Comparison of ENCODE assay signal across 16 cellular contexts in the genomic region with DNA sequence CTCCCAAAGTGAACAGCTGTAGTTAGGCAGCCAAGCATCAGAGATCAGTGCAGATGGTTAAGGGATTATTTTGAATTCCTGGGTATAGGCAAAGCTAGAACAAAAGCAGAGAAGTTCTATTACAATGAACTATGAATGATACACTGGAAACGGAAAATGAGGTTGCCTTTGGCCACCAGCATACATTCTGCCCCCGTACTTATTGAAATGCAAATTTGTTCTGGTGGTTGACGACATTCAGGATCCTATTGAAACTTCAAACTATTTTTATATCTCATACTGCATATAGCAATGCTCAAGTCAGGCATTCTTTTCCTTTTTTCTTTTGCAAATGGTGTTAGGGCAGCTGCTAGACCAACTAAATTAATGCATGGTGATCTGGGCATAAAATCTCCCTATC.
DNase-seq lines count a peak whose midpoint lies in the region; ATAC-seq and TF ChIP-seq lines count a peak whose summit lies in the region.
"Had no signal": no experiment of that assay in that cellular context is flagged by ENCODE, and none has a peak within 500 bp of the region (broad histone marks: within the 10 kb centered on the region; RNA-seq: fewer than 3 reads in every experiment).

No MANE protein-coding gene starts in this region.

- DNase-seq in GM23338 (ENCODE audit: low spot score) (no peak), NCI-H82 (lab: John Stamatoyannopoulos, UW) (peak; percentile 89), neural progenitor cell (ENCODE audit: low spot score) (no peak), MV-4-11 (lab: John Stamatoyannopoulos, UW) (no peak), glutamatergic neuron (no peak)
- DNase-seq: CD8-positive, alpha-beta T cell; DMS153; DMS79; GDM1; GM23248; H7 had no signal

- H2AFZ ChIP-seq in GM23338 (no peak overlapping the region), neural progenitor cell (replicated peaks) (no peak overlapping the region)
- H2AFZ ChIP-seq: GM23248 had no signal

- ATAC-seq in GM23338 (no peak), HG03135 (IDR thresholded peaks at IDR 0.05; ENCODE audit: unreplicated experiment) (no peak)
- ATAC-seq: CD8-positive, alpha-beta T cell; HepG2 had no signal

- H3K36me3 ChIP-seq in GM23338 (ENCODE audit: insufficient read depth) (no peaks in the 10 kb centered on the region), neural progenitor cell (no peaks in the 10 kb centered on the region)
- H3K36me3 ChIP-seq: BLaER1 treated with 17β-estradiol and CSF1 and Interleukin-3, amounts not matched to agents 10 nM and 100 nM had no signal

- H3K27me3 Mint-ChIP-seq in GM23338 (ENCODE audit: insufficient read depth, low read depth, poor library complexity) (no peaks in the 10 kb centered on the region), neural progenitor cell (ENCODE audit: insufficient read depth, low read depth) (no peaks in the 10 kb centered on the region), glutamatergic neuron (ENCODE audit: unreplicated experiment) (no peaks in the 10 kb centered on the region)

- H3K9me2 ChIP-seq in GM23338 (ENCODE audit: insufficient read depth) = no peaks in the 10 kb centered on the region

- H3K9me3 Mint-ChIP-seq in GM23338 = no peaks in the 10 kb centered on the region
- no peaks in the 10 kb centered on the region for H3K9me3 Mint-ChIP-seq in neural progenitor cell
- peaks cover 1% of the 10 kb centered on the region for H3K9me3 Mint-ChIP-seq in glutamatergic neuron (ENCODE audit: unreplicated experiment)
- H3K9me3 Mint-ChIP-seq: CD8-positive, alpha-beta T cell; IgD-negative memory B cell had no signal

- H3K27ac ChIP-seq in GM23338 (ENCODE audit: low read depth) (no peak overlapping the region), neural progenitor cell (no peak overlapping the region)
- H3K27ac ChIP-seq: BLaER1 treated with 17β-estradiol and CSF1 and Interleukin-3, amounts not matched to agents 10 nM and 100 nM; GM23248 had no signal

- H4K20me1 ChIP-seq in GM23338 (replicated peaks; ENCODE audit: insufficient read depth) (no peaks in the 10 kb centered on the region), neural progenitor cell (ENCODE audit: low read depth) (no peaks in the 10 kb centered on the region)
- H4K20me1 ChIP-seq: BLaER1 treated with 17β-estradiol and CSF1 and Interleukin-3, amounts not matched to agents 10 nM and 100 nM had no signal

- no peaks in the 10 kb centered on the region for H3K9me3 ChIP-seq in neural progenitor cell (ENCODE audit: low read depth)
- H3K9me3 ChIP-seq: BLaER1 treated with 17β-estradiol and CSF1 and Interleukin-3, amounts not matched to agents 10 nM and 100 nM had no signal

- H3K4me2 ChIP-seq in GM23338 (peak overlapping the region; percentile 61; the same call in 1 of the 2 replicates), neural progenitor cell (peak overlapping the region; percentile 62)
- H3K4me2 ChIP-seq: BLaER1 treated with 17β-estradiol and CSF1 and Interleukin-3, amounts not matched to agents 10 nM and 100 nM had no signal

- H3K4me3 Mint-ChIP-seq in GM23338 (no peak overlapping the region), neural progenitor cell (no peak overlapping the region), glutamatergic neuron (ENCODE audit: unreplicated experiment) (no peak overlapping the region)
- H3K4me3 Mint-ChIP-seq: B cell; CD8-positive, alpha-beta T cell; IgD-negative memory B cell had no signal

- no peaks in the 10 kb centered on the region for H3K79me2 ChIP-seq in GM23338 (replicated peaks; ENCODE audit: insufficient read depth)
- no peaks in the 10 kb centered on the region for H3K79me2 ChIP-seq in neural progenitor cell (ENCODE audit: low read depth)

- TF ChIP-seq CTCF in GM23338 (conservative IDR thresholded peaks at IDR 0.05; ENCODE audit: low read depth in 2 of 2) (no peak), neural progenitor cell (IDR thresholded peaks at IDR 0.05) (no peak), glutamatergic neuron (IDR thresholded peaks at IDR 0.05; ENCODE audit: partially characterized antibody, unreplicated experiment) (no peak)

- no peak overlapping the region for H3K27ac Mint-ChIP-seq in GM23338
- H3K27ac Mint-ChIP-seq in neural progenitor cell = no peak overlapping the region
- no peak overlapping the region for H3K27ac Mint-ChIP-seq in glutamatergic neuron (ENCODE audit: unreplicated experiment)
- H3K27ac Mint-ChIP-seq: B cell; CD8-positive, alpha-beta T cell; IgD-negative memory B cell had no signal

- H3K36me3 Mint-ChIP-seq in GM23338 (ENCODE audit: low read depth) = no peaks in the 10 kb centered on the region
- H3K36me3 Mint-ChIP-seq in neural progenitor cell = no peaks in the 10 kb centered on the region
- H3K36me3 Mint-ChIP-seq in glutamatergic neuron (ENCODE audit: unreplicated experiment) = no peaks in the 10 kb centered on the region
- H3K36me3 Mint-ChIP-seq: CD8-positive, alpha-beta T cell; IgD-negative memory B cell had no signal

- H3K4me1 Mint-ChIP-seq in GM23338 (peaks cover 42% of the 10 kb centered on the region), neural progenitor cell (peaks cover 25% of the 10 kb centered on the region), glutamatergic neuron (ENCODE audit: low read depth, unreplicated experiment) (peaks cover 18% of the 10 kb centered on the region)
- H3K4me1 Mint-ChIP-seq: B cell, IgD-negative memory B cell had no signal

- H3K4me3 ChIP-seq in GM23338 (no peak overlapping the region), neural progenitor cell (no peak overlapping the region)
- H3K4me3 ChIP-seq: BLaER1 treated with 17β-estradiol and CSF1 and Interleukin-3, amounts not matched to agents 10 nM and 100 nM; GM23248 had no signal

- H3K27me3 ChIP-seq in GM23338 (ENCODE audit: insufficient read depth) (no peaks in the 10 kb centered on the region), neural progenitor cell (no peaks in the 10 kb centered on the region)
- H3K27me3 ChIP-seq: BLaER1 treated with 17β-estradiol and CSF1 and Interleukin-3, amounts not matched to agents 10 nM and 100 nM had no signal

- peaks cover 45% of the 10 kb centered on the region for H3K4me1 ChIP-seq in GM23338 (ENCODE audit: insufficient read depth)
- peaks cover 28% of the 10 kb centered on the region for H3K4me1 ChIP-seq in neural progenitor cell

- H3K9ac ChIP-seq in neural progenitor cell = no peak overlapping the region
- H3K9ac ChIP-seq: BLaER1 treated with 17β-estradiol and CSF1 and Interleukin-3, amounts not matched to agents 10 nM and 100 nM; GM23248 had no signal

- no peaks in the 10 kb centered on the region for H3F3A ChIP-seq in GM23338 (replicated peaks; ENCODE audit: low read depth)
- peaks cover 24% of the 10 kb centered on the region for H3F3A ChIP-seq in neural progenitor cell (ENCODE audit: low read depth)

TF ChIP-seq in GM23338, 12 proteins besides CTCF, POLR2A, EP300 and RAD21 (continues in another document):
- no peak for TF ChIP-seq CREB1 (CRISPR knock-in tag; IDR thresholded peaks at IDR 0.05; ENCODE audit: low read depth)
- TF ChIP-seq REST (IDR thresholded peaks at IDR 0.05; ENCODE audit: unreplicated experiment) = no peak
- TF ChIP-seq, protein P1, sequence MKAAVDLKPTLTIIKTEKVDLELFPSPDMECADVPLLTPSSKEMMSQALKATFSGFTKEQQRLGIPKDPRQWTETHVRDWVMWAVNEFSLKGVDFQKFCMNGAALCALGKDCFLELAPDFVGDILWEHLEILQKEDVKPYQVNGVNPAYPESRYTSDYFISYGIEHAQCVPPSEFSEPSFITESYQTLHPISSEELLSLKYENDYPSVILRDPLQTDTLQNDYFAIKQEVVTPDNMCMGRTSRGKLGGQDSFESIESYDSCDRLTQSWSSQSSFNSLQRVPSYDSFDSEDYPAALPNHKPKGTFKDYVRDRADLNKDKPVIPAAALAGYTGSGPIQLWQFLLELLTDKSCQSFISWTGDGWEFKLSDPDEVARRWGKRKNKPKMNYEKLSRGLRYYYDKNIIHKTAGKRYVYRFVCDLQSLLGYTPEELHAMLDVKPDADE (IDR thresholded peaks at IDR 0.05) = no peak
- no peak for TF ChIP-seq STAT1 (IDR thresholded peaks at IDR 0.05; ENCODE audit: unreplicated experiment)
- TF ChIP-seq POLR2AphosphoS5 (IDR thresholded peaks at IDR 0.05; ENCODE audit: low read depth) = no peak
- no peak for TF ChIP-seq EZH2 (IDR thresholded peaks at IDR 0.05; ENCODE audit: low read depth, unreplicated experiment)
- TF ChIP-seq ZNF114 (CRISPR knock-in tag; IDR thresholded peaks at IDR 0.05) = no peak
- TF ChIP-seq NANOG (IDR thresholded peaks at IDR 0.05; ENCODE audit: borderline replicate concordance) = no peak
